Comparison of ENCODE assay signal across 8 cellular contexts in genomic region chrX:69615323-69615722, GRCh38. TPM values are rescaled to one million over a fixed set of nuclear protein-coding genes. Genes with fewer than 3 reads are reported as not detected.
DNase-seq lines count a peak whose midpoint lies in the region; ATAC-seq and TF ChIP-seq lines count a peak whose summit lies in the region.

No MANE protein-coding gene starts in this region.

- WGBS in heart right ventricle, 2 donors, result 13 to 16% methylated on average over 7 of the region's 7 CpGs

- TF ChIP-seq CTCF in heart right ventricle (IDR thresholded peaks at IDR 0.05), result no peak
- TF ChIP-seq CTCF in right atrium auricular region (IDR thresholded peaks at IDR 0.05), result no peak
- TF ChIP-seq CTCF in brain microvascular endothelial cell (IDR thresholded peaks at IDR 0.05; ENCODE audit: low read depth, low read length, missing control alignments), result no peak
- TF ChIP-seq CTCF in tibial artery (IDR thresholded peaks at IDR 0.05), result no peak

- H3K27me3 ChIP-seq in heart right ventricle (peaks cover 0 to 46% (median 0%) of the 10 kb centered on the region in 7 donors), right atrium auricular region (no peaks in the 10 kb centered on the region), brain microvascular endothelial cell (replicated peaks) (peaks cover 2% of the 10 kb centered on the region), tibial artery (no peaks in the 10 kb centered on the region)

- intact Hi-C loops in heart right ventricle (cut with DNase I) (loop anchor here in 7 of 10 donors (5.0 to 10.0 kb wide), 8 partner anchors 58 to 479 kb away; no protein-coding TSS in a partner anchor), tibial artery (cut with DNase I; ENCODE audit: low total_unique reads) (no loop called here)

- peaks cover 0 to 16% (median 0%) of the 10 kb centered on the region in 9 donors for H3K4me1 ChIP-seq in heart right ventricle
- H3K4me1 ChIP-seq in right atrium auricular region, result no peaks in the 10 kb centered on the region
- peaks cover 0 to 9% (median 0%) of the 10 kb centered on the region in 4 donors for H3K4me1 ChIP-seq in tibial artery

- no peaks in the 10 kb centered on the region for H3K36me3 ChIP-seq in heart right ventricle
- H3K36me3 ChIP-seq in right atrium auricular region, result no peaks in the 10 kb centered on the region
- no peaks in the 10 kb centered on the region for H3K36me3 ChIP-seq in brain microvascular endothelial cell (replicated peaks)
- no peaks in the 10 kb centered on the region for H3K36me3 ChIP-seq in tibial artery

- peak overlapping the region in 7 of 10 donors; percentile 58 to 87 (median 69) for H3K4me3 ChIP-seq in heart right ventricle
- peak overlapping the region in 1 of 2 donors; percentile 28 for H3K4me3 ChIP-seq in right atrium auricular region
- peak overlapping the region; percentile 9 for H3K4me3 ChIP-seq in brain microvascular endothelial cell (ENCODE audit: low read depth, low read length)
- H3K4me3 ChIP-seq in tibial artery, result peak overlapping the region; percentile 74 to 75

- peak in 1 of 8 donors; percentile 20 for ATAC-seq in heart right ventricle
- ATAC-seq in GM18502 (IDR thresholded peaks at IDR 0.05; ENCODE audit: poor library complexity, unreplicated experiment), result no peak

- no peak for DNase-seq in heart right ventricle
- DNase-seq in right atrium auricular region (ENCODE audit: low spot score), result no peak
- no peak for DNase-seq in brain microvascular endothelial cell
- DNase-seq in medulla oblongata (ENCODE audit: extremely low spot score), result peak; percentile 13
- DNase-seq in tibial artery, result no peak
- DNase-seq in SKM-1 (lab: John Stamatoyannopoulos, UW; ENCODE audit: unreplicated experiment), result no peak
- DNase-seq in MV-4-11 (lab: John Stamatoyannopoulos, UW), result no peak

- in situ Hi-C loops in brain microvascular endothelial cell (cut with HindIII; ENCODE audit: low pct_ligation_motif_present, low sequenced_read_pairs), result no loop called here

- H3K27ac ChIP-seq in heart right ventricle (peak overlapping the region in 2 of 10 donors; percentile 37 to 51), right atrium auricular region (no peak overlapping the region), brain microvascular endothelial cell (no peak overlapping the region), tibial artery (peak overlapping the region in 1 of 2 donors; percentile 30)

- H3K9me3 ChIP-seq in heart right ventricle (no peaks in the 10 kb centered on the region), right atrium auricular region (no peaks in the 10 kb centered on the region), tibial artery (no peaks in the 10 kb centered on the region)

RNA-seq across cellular contexts. Expression of gene EDA, which starts 0.6 kb away (rescaled TPM):
- total RNA-seq in heart right ventricle (1 to 10 TPM; 4.2 to 9.4 (median 5.4) TPM), right atrium auricular region (10 to 100 TPM; 13.1 to 14.9 TPM)
- polyA plus RNA-seq in heart right ventricle, result 1 to 10 TPM; 2.3 to 3.1 TPM
